ENCODE assay signal across 11 cellular contexts in the genomic region with DNA sequence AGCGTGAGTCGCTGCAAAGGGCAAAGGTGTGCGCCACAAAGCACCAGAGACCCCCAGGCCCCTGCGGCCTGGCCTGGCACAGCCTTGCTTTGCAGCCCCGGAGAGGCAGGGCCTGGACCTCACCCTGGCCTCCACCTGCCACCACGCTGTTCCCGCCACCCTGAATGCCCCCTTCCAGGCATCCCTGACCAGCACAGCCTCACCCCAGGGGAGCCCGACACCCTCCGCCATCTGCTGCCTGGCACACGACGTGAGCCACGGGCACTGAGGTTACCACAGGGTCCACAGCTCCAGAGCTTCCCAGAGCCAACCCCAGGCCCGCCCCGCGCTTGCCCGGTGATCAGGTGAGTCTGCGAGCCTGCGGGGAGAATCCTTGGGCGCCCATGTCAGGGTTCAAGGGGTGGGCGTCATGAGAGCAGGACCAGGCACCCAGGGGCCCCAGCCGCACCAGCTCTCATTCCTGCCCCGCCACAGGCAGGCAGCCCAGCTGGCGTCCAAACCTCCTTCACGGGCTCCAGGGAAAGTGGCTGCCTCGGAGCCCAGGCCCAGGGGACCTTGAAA.
DNase-seq lines count a peak whose midpoint lies in the region; ATAC-seq and TF ChIP-seq lines count a peak whose summit lies in the region.
"Had no signal": no experiment of that assay in that cellular context is flagged by ENCODE, and none has a peak within 500 bp of the region (broad histone marks: within the 10 kb centered on the region; RNA-seq: fewer than 3 reads in every experiment).

No MANE protein-coding gene starts in this region.

- H3K27ac ChIP-seq in CD8-positive, alpha-beta T cell (ENCODE audit: low read depth, low read length): no peak overlapping the region
- peak overlapping the region; percentile 51 for H3K27ac ChIP-seq in effector memory CD4-positive, alpha-beta T cell (ENCODE audit: insufficient read depth, low read length, poor library complexity, severe bottlenecking)
- H3K27ac ChIP-seq in sigmoid colon: peak overlapping the region in 3 of 4 donors; percentile 40 to 60 (median 43)

- WGBS in sigmoid colon, 2 donors: 77 to 87% methylated on average over 25 of the region's 25 CpGs

- CTCF ChIA-PET in CD8-positive, alpha-beta T cell (lab: Charles Lee): interaction anchor here (1.5 kb wide), 1 partner anchor 69 kb away, joined by 8 read pairs; no protein-coding TSS in a partner anchor

- DNase-seq in CD8-positive, alpha-beta T cell: no peak
- no peak for DNase-seq in Jurkat, Clone E6-1 (ENCODE audit: low read depth, low spot score)
- DNase-seq in effector memory CD4-positive, alpha-beta T cell: no peak
- DNase-seq in sigmoid colon: no peak
- no peak for DNase-seq in dermis blood vessel endothelial cell
- DNase-seq in NCI-H2029 treated with DMSO at 0.1 percent for 48 hours (lab: John Stamatoyannopoulos, UW): no peak
- DNase-seq: activated CD4-positive, alpha-beta T cell treated with anti-CD3 and anti-CD28 coated beads for 1 hour; midbrain had no signal

- TF ChIP-seq POLR2A in sigmoid colon (IDR thresholded peaks at IDR 0.05): no peak

- peak overlapping the region; percentile 92 for H3K4me3 Mint-ChIP-seq in CD8-positive, alpha-beta T cell
- H3K4me3 Mint-ChIP-seq: GM23338 had no signal

- peaks cover 28% of the 10 kb centered on the region for H3K4me1 ChIP-seq in CD8-positive, alpha-beta T cell (ENCODE audit: insufficient read depth, low read length)
- H3K4me1 ChIP-seq in effector memory CD4-positive, alpha-beta T cell (ENCODE audit: control insufficient read depth, insufficient read depth, low read length, poor library complexity, severe bottlenecking): peaks cover 16% of the 10 kb centered on the region
- H3K4me1 ChIP-seq in sigmoid colon: no peaks in the 10 kb centered on the region

- no peaks in the 10 kb centered on the region for H3K27me3 ChIP-seq in CD8-positive, alpha-beta T cell (ENCODE audit: insufficient read depth, low read length)
- no peaks in the 10 kb centered on the region for H3K27me3 ChIP-seq in effector memory CD4-positive, alpha-beta T cell (replicated peaks; ENCODE audit: control insufficient read depth, insufficient read depth, low read length, poor library complexity, severe bottlenecking)
- H3K27me3 ChIP-seq in sigmoid colon: peaks cover 0 to 27% (median 0%) of the 10 kb centered on the region in 3 donors

- intact Hi-C loops in CD8-positive, alpha-beta T cell (cut with DNase I, micrococcal nuclease): loop anchor here (2.0 to 5.0 kb wide), 2 partner anchors 14 to 144 kb away; no protein-coding TSS in a partner anchor
- intact Hi-C loops in sigmoid colon (cut with DNase I): no loop called here

- POLR2A ChIA-PET in CD8-positive, alpha-beta T cell (lab: Charles Lee): no interaction called here

- no peak for ATAC-seq in CD8-positive, alpha-beta T cell
- ATAC-seq in HG03460 (IDR thresholded peaks at IDR 0.05; ENCODE audit: unreplicated experiment): no peak
- ATAC-seq in GM19463 (IDR thresholded peaks at IDR 0.05; ENCODE audit: unreplicated experiment): no peak

- peak overlapping the region; percentile 66 for H3K4me3 ChIP-seq in CD8-positive, alpha-beta T cell (ENCODE audit: low read depth, low read length)
- peak overlapping the region; percentile 67 for H3K4me3 ChIP-seq in Jurkat, Clone E6-1 (ENCODE audit: low read length)
- peak overlapping the region; percentile 82 for H3K4me3 ChIP-seq in effector memory CD4-positive, alpha-beta T cell (ENCODE audit: insufficient read depth, low read depth, low read length, poor library complexity, severe bottlenecking)
- peak overlapping the region in 3 of 4 donors; percentile 32 to 45 (median 37) for H3K4me3 ChIP-seq in sigmoid colon
- H3K4me3 ChIP-seq: GM23338 had no signal

- no peak for TF ChIP-seq CTCF in CD8-positive, alpha-beta T cell (IDR thresholded peaks at IDR 0.05)
- no peak for TF ChIP-seq CTCF in sigmoid colon (IDR thresholded peaks at IDR 0.05)

- H3K36me3 ChIP-seq in CD8-positive, alpha-beta T cell (ENCODE audit: insufficient read depth, low read length): no peaks in the 10 kb centered on the region
- no peaks in the 10 kb centered on the region for H3K36me3 ChIP-seq in effector memory CD4-positive, alpha-beta T cell (ENCODE audit: control insufficient read depth, insufficient read depth, low read length)
- H3K36me3 ChIP-seq in sigmoid colon: no peaks in the 10 kb centered on the region

- H3K9me3 ChIP-seq in CD8-positive, alpha-beta T cell (ENCODE audit: low read length): no peaks in the 10 kb centered on the region
- H3K9me3 ChIP-seq in effector memory CD4-positive, alpha-beta T cell (ENCODE audit: control insufficient read depth, low read length): no peaks in the 10 kb centered on the region
- H3K9me3 ChIP-seq in sigmoid colon: no peaks in the 10 kb centered on the region

- H3K27ac Mint-ChIP-seq in CD8-positive, alpha-beta T cell: no peak overlapping the region
- H3K27ac Mint-ChIP-seq: GM23338 had no signal

- H3K36me3 Mint-ChIP-seq in CD8-positive, alpha-beta T cell: peaks cover 22% of the 10 kb centered on the region

- no peaks in the 10 kb centered on the region for H3K9me3 Mint-ChIP-seq in CD8-positive, alpha-beta T cell
- H3K9me3 Mint-ChIP-seq: GM23338 had no signal

- H3K4me1 Mint-ChIP-seq in CD8-positive, alpha-beta T cell (ENCODE audit: low read depth): peaks cover 30% of the 10 kb centered on the region

- no peaks in the 10 kb centered on the region for H3K27me3 Mint-ChIP-seq in CD8-positive, alpha-beta T cell (ENCODE audit: low read depth)

- no peak for TF ChIP-seq EP300 in sigmoid colon (IDR thresholded peaks at IDR 0.05)
